5 cellular contexts compared by ENCODE assay signal in genomic region chr17:76833747-76834146, GRCh38.
"Had no signal": no experiment of that assay in that cellular context is flagged by ENCODE, and none has a peak within 500 bp of the region (broad histone marks: within the 10 kb centered on the region; RNA-seq: fewer than 3 reads in every experiment).

No MANE protein-coding gene starts in this region.

- H3K4me3 ChIP-seq: GM23338 had no signal

- DNase-seq: H9, HCEC 1CT, HFFc6, IMR-90 had no signal
